8 cellular contexts compared by ENCODE assay signal in the genomic region with DNA sequence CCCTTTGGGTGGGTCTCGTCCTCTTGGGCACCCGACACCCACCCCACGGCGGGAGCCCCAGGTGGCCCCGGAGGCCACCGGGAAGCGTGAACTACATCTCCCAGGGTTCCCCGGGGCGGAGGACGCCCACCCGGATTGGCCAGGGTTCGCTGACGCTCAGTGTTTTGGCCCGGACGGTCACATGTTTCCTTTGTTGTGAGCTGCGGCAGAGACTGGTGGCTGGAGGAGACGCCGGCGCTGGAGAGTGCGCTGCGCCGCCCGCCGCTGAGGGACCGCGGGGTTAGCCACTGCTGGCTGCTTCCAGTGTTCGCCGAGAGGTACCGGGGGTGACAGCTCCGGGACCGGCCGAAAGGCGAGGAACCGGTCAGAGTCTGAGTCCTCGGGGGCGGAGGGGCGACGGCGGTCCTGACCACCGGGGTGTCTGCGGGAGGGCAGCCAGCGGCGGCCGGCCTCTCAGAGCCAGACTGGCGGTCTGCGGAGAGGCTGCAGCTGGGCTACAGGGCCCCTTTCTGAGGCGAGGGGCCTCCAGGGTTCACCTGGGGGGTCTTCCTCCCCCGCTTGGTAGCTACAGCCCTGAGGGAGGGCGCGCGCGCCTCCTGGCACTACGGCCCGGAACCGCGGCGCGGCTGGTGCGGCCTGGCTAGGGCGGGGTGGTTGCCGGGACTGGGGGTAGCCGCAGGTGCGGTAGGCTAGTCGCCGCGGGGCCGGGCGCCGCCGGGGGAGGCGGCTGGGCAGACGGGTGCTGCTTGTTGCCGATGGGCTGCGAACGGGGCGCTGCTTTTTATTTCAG. TPM values are rescaled to one million over a fixed set of nuclear protein-coding genes. Genes with fewer than 3 reads are reported as not detected.
DNase-seq lines count a peak whose midpoint lies in the region; ATAC-seq and TF ChIP-seq lines count a peak whose summit lies in the region.

A gene with protein sequence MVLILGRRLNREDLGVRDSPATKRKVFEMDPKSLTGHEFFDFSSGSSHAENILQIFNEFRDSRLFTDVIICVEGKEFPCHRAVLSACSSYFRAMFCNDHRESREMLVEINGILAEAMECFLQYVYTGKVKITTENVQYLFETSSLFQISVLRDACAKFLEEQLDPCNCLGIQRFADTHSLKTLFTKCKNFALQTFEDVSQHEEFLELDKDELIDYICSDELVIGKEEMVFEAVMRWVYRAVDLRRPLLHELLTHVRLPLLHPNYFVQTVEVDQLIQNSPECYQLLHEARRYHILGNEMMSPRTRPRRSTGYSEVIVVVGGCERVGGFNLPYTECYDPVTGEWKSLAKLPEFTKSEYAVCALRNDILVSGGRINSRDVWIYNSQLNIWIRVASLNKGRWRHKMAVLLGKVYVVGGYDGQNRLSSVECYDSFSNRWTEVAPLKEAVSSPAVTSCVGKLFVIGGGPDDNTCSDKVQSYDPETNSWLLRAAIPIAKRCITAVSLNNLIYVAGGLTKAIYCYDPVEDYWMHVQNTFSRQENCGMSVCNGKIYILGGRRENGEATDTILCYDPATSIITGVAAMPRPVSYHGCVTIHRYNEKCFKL (plus strand): TSS at position 193 of the 790 bp plus-strand sequence. CDS start 14,734 bp downstream, outside the sequence.

- intact Hi-C loops in Caco-2 (cut with micrococcal nuclease; ENCODE audit: unreplicated experiment): loop anchor here (2.0 to 5.0 kb wide), 4 partner anchors 63 to 168 kb away; no protein-coding TSS in a partner anchor

- CTCF ChIA-PET in Caco-2 (lab: Charles Lee): interaction anchor here (0.8 to 1.5 kb wide), 3 partner anchors 62 to 132 kb away, joined by 3 to 5 read pairs (median 4); a partner anchor contains a TSS

- ATAC-seq in GM21390 (IDR thresholded peaks at IDR 0.05; ENCODE audit: unreplicated experiment): peak; percentile 85

- H3K27ac Mint-ChIP-seq in Caco-2 (ENCODE audit: unreplicated experiment): peak within 1 kb of the TSS; percentile 84

- BruUV-seq in Caco-2 (replicated peaks; lab: Mats Ljungman, UMichigan): no TSS peak

- H3K36me3 Mint-ChIP-seq in Caco-2 (ENCODE audit: insufficient read depth, unreplicated experiment): peaks cover 19% of the 10 kb centered on the region

- WGBS in mesodermal cell (ENCODE audit: insufficient coverage in 2 of 2), 2 experiments: 0% methylated on average over 53 to 64 of the region's 76 CpGs

- peak within 1 kb of the TSS; percentile 97 for H3K27ac ChIP-seq in HUES48 (ENCODE audit: low read depth, low read length)
- peak within 1 kb of the TSS; percentile 99 for H3K27ac ChIP-seq in mesodermal cell (ENCODE audit: low read depth, low read length, severe bottlenecking)

- H3K4me1 Mint-ChIP-seq in Caco-2 (ENCODE audit: low read depth, unreplicated experiment): no peaks in the 10 kb centered on the region

- H3K4me3 ChIP-seq in Caco-2 (ENCODE audit: low read depth, low read length) (peak within 1 kb of the TSS; percentile 100), HUES48 (ENCODE audit: low read depth, low read length) (peak within 1 kb of the TSS; percentile 88), NT2/D1 (ENCODE audit: insufficient read length, low read depth) (peak within 1 kb of the TSS; percentile 87), mesodermal cell (ENCODE audit: extremely low read depth, insufficient read depth, low read length, poor library complexity, severe bottlenecking) (peak within 1 kb of the TSS; percentile 93)

- in situ Hi-C loops in endometrial microvascular endothelial cells (cut with HindIII; ENCODE audit: inconsistent ontology term, low pct_unique_long_range_greater_than_20kb, low sequenced_read_pairs): no loop called here

- H3K27me3 Mint-ChIP-seq in Caco-2 (ENCODE audit: insufficient read depth, unreplicated experiment): no peaks in the 10 kb centered on the region

- H3K4me1 ChIP-seq in Caco-2: no peaks in the 10 kb centered on the region
- H3K4me1 ChIP-seq in HUES48 (ENCODE audit: control insufficient read depth, insufficient read depth, low read length): peaks cover 10% of the 10 kb centered on the region; the same call in 1 of the 2 replicates
- H3K4me1 ChIP-seq in NT2/D1 (ENCODE audit: insufficient read depth, insufficient read length): no peaks in the 10 kb centered on the region
- no peaks in the 10 kb centered on the region for H3K4me1 ChIP-seq in mesodermal cell (ENCODE audit: control insufficient read depth, insufficient read depth, low read length, poor library complexity, severe bottlenecking)

- no peak for TF ChIP-seq CTCF in Caco-2 (IDR thresholded peaks at IDR 0.05; ENCODE audit: insufficient read depth in 1 of 2, low read depth in 1 of 2, low read length in 1 of 2, severe bottlenecking in 1 of 2, unreplicated experiment in 1 of 2)

- peak within 1 kb of the TSS; percentile 82 for H3K4me3 Mint-ChIP-seq in Caco-2 (ENCODE audit: unreplicated experiment)

- POLR2A ChIA-PET in Caco-2 (lab: Charles Lee): interaction anchor here (1.9 kb wide), 1 partner anchor 62 kb away, joined by 9 read pairs; a partner anchor contains a TSS

- H3K9me3 Mint-ChIP-seq in Caco-2 (ENCODE audit: unreplicated experiment): no peaks in the 10 kb centered on the region

- H3K9ac ChIP-seq in HUES48 (ENCODE audit: low read depth, low read length) (peak within 1 kb of the TSS; percentile 90), NT2/D1 (ENCODE audit: insufficient read length, low read depth) (peak within 1 kb of the TSS; percentile 80)

- H3K9me3 ChIP-seq in Caco-2 (no peaks in the 10 kb centered on the region), HUES48 (ENCODE audit: control insufficient read depth, insufficient read depth, low read length) (no peaks in the 10 kb centered on the region), NT2/D1 (ENCODE audit: insufficient read depth, low read length) (no peaks in the 10 kb centered on the region), mesodermal cell (ENCODE audit: control insufficient read depth, low read length) (no peaks in the 10 kb centered on the region)

- H3K27me3 ChIP-seq in Caco-2 (replicated peaks; ENCODE audit: control insufficient read depth, insufficient read depth, low read length) (no peaks in the 10 kb centered on the region), HUES48 (ENCODE audit: control insufficient read depth, insufficient read depth, low read length) (no peaks in the 10 kb centered on the region), NT2/D1 (ENCODE audit: insufficient read depth, insufficient read length) (no peaks in the 10 kb centered on the region)

- H3K36me3 ChIP-seq in Caco-2 (ENCODE audit: control insufficient read depth, insufficient read depth, low read length) (no peaks in the 10 kb centered on the region), HUES48 (ENCODE audit: control insufficient read depth, insufficient read depth, low read length) (no peaks in the 10 kb centered on the region), NT2/D1 (ENCODE audit: insufficient read depth, insufficient read length, low read length) (no peaks in the 10 kb centered on the region), mesodermal cell (ENCODE audit: control insufficient read depth, insufficient read depth, low read length) (peaks cover 15% of the 10 kb centered on the region)

- DNase-seq in Caco-2: peak; percentile 92 to 93
- DNase-seq in NT2/D1 (ENCODE audit: low read depth, low spot score): peak; percentile 91
- DNase-seq in activated CD8-positive, alpha-beta memory T cell treated with anti-CD3 and anti-CD28 coated beads, Interleukin-2, amount 50 U/mL, for 24 hours (ENCODE audit: extremely low read depth): peak; percentile 81
- peak; percentile 78 to 85 for DNase-seq in stimulated activated CD8-positive, alpha-beta memory T cell treated with anti-CD3 and anti-CD28 coated beads, Interleukin-15, amount 100 ng/mL, for 4 hours (ENCODE audit: low read depth in 2 of 2)

RNA-seq across cellular contexts. Expression of the gene that starts here (rescaled TPM):
- total RNA-seq in Caco-2 (2022): 16.8 and 17.6 TPM in 2 replicates
- total RNA-seq in endometrial microvascular endothelial cells (ENCODE audit: inconsistent ontology term): 25.2 TPM
- polyA plus RNA-seq in mesodermal cell (2013, experiment 1 of 2): 46.5 TPM
- 37.1 TPM for polyA plus RNA-seq in mesodermal cell (2013, experiment 2 of 2)

Comparison
In these comparisons a context has a peak if more than half of its experiments do, and no peak if none do; other contexts are left out.
1. Peak in every context shown above with its lines: DNase-seq, ATAC-seq, H3K4me3 ChIP-seq and H3K27ac ChIP-seq.